8 cellular contexts compared by ENCODE assay signal in genomic region chrX:32408389-32408788, GRCh38.
DNase-seq lines count a peak whose midpoint lies in the region; ATAC-seq and TF ChIP-seq lines count a peak whose summit lies in the region.

No MANE protein-coding gene starts in this region.

- no peaks in the 10 kb centered on the region for H3K9me2 ChIP-seq in SU-DHL-6 (replicated peaks; ENCODE audit: insufficient read depth, low read length)

- no peaks in the 10 kb centered on the region for H4K20me1 ChIP-seq in SU-DHL-6 (ENCODE audit: low read depth, low read length)

- no peaks in the 10 kb centered on the region for H3K36me3 Mint-ChIP-seq in nephron (ENCODE audit: low read depth)
- no peaks in the 10 kb centered on the region for H3K36me3 Mint-ChIP-seq in natural killer cell treated with Interleukin-12 subunit alpha and Interleukin-12 subunit beta and Interleukin-15 and Interleukin-18, amount 100 ng/mL, for 72 hours

- peaks cover 6% of the 10 kb centered on the region for H3K9me3 Mint-ChIP-seq in nephron
- no peaks in the 10 kb centered on the region for H3K9me3 Mint-ChIP-seq in natural killer cell treated with Interleukin-12 subunit alpha and Interleukin-12 subunit beta and Interleukin-15 and Interleukin-18, amount 100 ng/mL, for 72 hours

- 42 to 44% methylated on average over 4 of the region's 4 CpGs for WGBS in sigmoid colon, 2 donors
- WGBS in testis, 2 donors = 49 to 52% methylated on average over 4 of the region's 4 CpGs

- no peaks in the 10 kb centered on the region for H3K4me1 Mint-ChIP-seq in nephron
- no peaks in the 10 kb centered on the region for H3K4me1 Mint-ChIP-seq in natural killer cell treated with Interleukin-12 subunit alpha and Interleukin-12 subunit beta and Interleukin-15 and Interleukin-18, amount 100 ng/mL, for 72 hours (ENCODE audit: low read depth in 2 of 2)

- DNase-seq in natural killer cell treated with Interleukin-12 subunit alpha and Interleukin-12 subunit beta and Interleukin-15 and Interleukin-18, amount 100 ng/mL, for 72 hours (ENCODE audit: low spot score) = no peak
- DNase-seq in sigmoid colon = no peak
- DNase-seq in testis = no peak
- DNase-seq in effector CD4-positive, alpha-beta T cell = no peak

- H3K4me2 ChIP-seq in SU-DHL-6 (ENCODE audit: low read depth, low read length, poor library complexity, severe bottlenecking) = peak overlapping the region; percentile 44

- intact Hi-C loops in sigmoid colon (cut with DNase I) (no loop called here), testis (cut with DNase I; ENCODE audit: low total_unique reads) (no loop called here)

- H3K9me3 ChIP-seq in SU-DHL-6 (ENCODE audit: insufficient read depth, low read length) = no peaks in the 10 kb centered on the region
- no peaks in the 10 kb centered on the region for H3K9me3 ChIP-seq in sigmoid colon
- no peaks in the 10 kb centered on the region for H3K9me3 ChIP-seq in testis

- peak overlapping the region; percentile 40 for H2AFZ ChIP-seq in SU-DHL-6 (ENCODE audit: low read depth, low read length, severe bottlenecking)

- no peak for TF ChIP-seq EP300 in sigmoid colon (IDR thresholded peaks at IDR 0.05)

- H3F3A ChIP-seq in SU-DHL-6 (ENCODE audit: insufficient read depth) = no peaks in the 10 kb centered on the region

- TF ChIP-seq POLR2A in GM18505 (IDR thresholded peaks at IDR 0.05; ENCODE audit: borderline replicate concordance, extremely low read depth, insufficient read depth, insufficient read length) = no peak
- no peak for TF ChIP-seq POLR2A in sigmoid colon (IDR thresholded peaks at IDR 0.05)
- TF ChIP-seq POLR2A in testis (IDR thresholded peaks at IDR 0.05) = no peak

- H3K4me3 Mint-ChIP-seq in nephron = no peak overlapping the region
- no peak overlapping the region for H3K4me3 Mint-ChIP-seq in natural killer cell treated with Interleukin-12 subunit alpha and Interleukin-12 subunit beta and Interleukin-15 and Interleukin-18, amount 100 ng/mL, for 72 hours

- no peaks in the 10 kb centered on the region for H3K27me3 ChIP-seq in SU-DHL-6 (ENCODE audit: low read length)
- no peaks in the 10 kb centered on the region for H3K27me3 ChIP-seq in sigmoid colon
- H3K27me3 ChIP-seq in testis = no peaks in the 10 kb centered on the region

- H3K27ac Mint-ChIP-seq in nephron = no peak overlapping the region
- no peak overlapping the region for H3K27ac Mint-ChIP-seq in natural killer cell treated with Interleukin-12 subunit alpha and Interleukin-12 subunit beta and Interleukin-15 and Interleukin-18, amount 100 ng/mL, for 72 hours

- ATAC-seq in GM18505 (IDR thresholded peaks at IDR 0.05; ENCODE audit: unreplicated experiment) (peak; percentile 74), HG02870 (IDR thresholded peaks at IDR 0.05; ENCODE audit: unreplicated experiment) (peak; percentile 63)
- ATAC-seq in natural killer cell treated with Interleukin-12 subunit alpha and Interleukin-12 subunit beta and Interleukin-15 and Interleukin-18, amount 100 ng/mL, for 72 hours = no peak

- H3K36me3 ChIP-seq in SU-DHL-6 (ENCODE audit: low read length) (no peaks in the 10 kb centered on the region), sigmoid colon (peaks cover 0 to 5% (median 0%) of the 10 kb centered on the region in 4 donors), testis (ENCODE audit: low read depth, missing control alignments) (no peaks in the 10 kb centered on the region)

- H3K4me3 ChIP-seq in SU-DHL-6 (ENCODE audit: insufficient read depth, low read length, poor library complexity, severe bottlenecking) = no peak overlapping the region
- H3K4me3 ChIP-seq in sigmoid colon = no peak overlapping the region
- H3K4me3 ChIP-seq in testis = no peak overlapping the region

- TF ChIP-seq CTCF in SU-DHL-6 (IDR thresholded peaks at IDR 0.05; ENCODE audit: insufficient read depth, low read length, poor library complexity, severe bottlenecking) (no peak), nephron (IDR thresholded peaks at IDR 0.05; ENCODE audit: unreplicated experiment in 3 of 3) (peak in 2 of 3 experiments; percentile 19 to 41), sigmoid colon (IDR thresholded peaks at IDR 0.05) (no peak), testis (IDR thresholded peaks at IDR 0.05) (no peak)

- H3K79me2 ChIP-seq in SU-DHL-6 (ENCODE audit: insufficient read depth, low read length) = no peaks in the 10 kb centered on the region

- no peaks in the 10 kb centered on the region for H3K4me1 ChIP-seq in sigmoid colon
- no peaks in the 10 kb centered on the region for H3K4me1 ChIP-seq in testis

- H3K9ac ChIP-seq in SU-DHL-6 (ENCODE audit: low read length) = peak overlapping the region; percentile 29

- H3K27ac ChIP-seq in SU-DHL-6 (ENCODE audit: low read depth, low read length) = peak overlapping the region; percentile 44; the same call in 1 of the 2 replicates
- no peak overlapping the region for H3K27ac ChIP-seq in sigmoid colon
- no peak overlapping the region for H3K27ac ChIP-seq in testis

- H3K27me3 Mint-ChIP-seq in nephron (ENCODE audit: low read depth) = no peaks in the 10 kb centered on the region
- no peaks in the 10 kb centered on the region for H3K27me3 Mint-ChIP-seq in natural killer cell treated with Interleukin-12 subunit alpha and Interleukin-12 subunit beta and Interleukin-15 and Interleukin-18, amount 100 ng/mL, for 72 hours

Comparison
In these comparisons a context has a peak if more than half of its experiments do, and no peak if none do; other contexts are left out.
1. ATAC-seq: peak in GM18505 (single experiment) and HG02870 (single experiment); none in natural killer cell treated with Interleukin-12 subunit alpha and Interleukin-12 subunit beta and Interleukin-15 and Interleukin-18, amount 100 ng/mL, for 72 hours (0 of 2).
2. CTCF ChIP-seq: peak in nephron (2 of 3); none in SU-DHL-6 (single experiment), sigmoid colon (0 of 4) and testis (0 of 3).